Comparison of ENCODE assay signal across 8 cellular contexts in genomic region chr1:171781167-171781875, GRCh38.
DNase-seq lines count a peak whose midpoint lies in the region; ATAC-seq lines count a peak whose summit lies in the region.

A gene with protein sequence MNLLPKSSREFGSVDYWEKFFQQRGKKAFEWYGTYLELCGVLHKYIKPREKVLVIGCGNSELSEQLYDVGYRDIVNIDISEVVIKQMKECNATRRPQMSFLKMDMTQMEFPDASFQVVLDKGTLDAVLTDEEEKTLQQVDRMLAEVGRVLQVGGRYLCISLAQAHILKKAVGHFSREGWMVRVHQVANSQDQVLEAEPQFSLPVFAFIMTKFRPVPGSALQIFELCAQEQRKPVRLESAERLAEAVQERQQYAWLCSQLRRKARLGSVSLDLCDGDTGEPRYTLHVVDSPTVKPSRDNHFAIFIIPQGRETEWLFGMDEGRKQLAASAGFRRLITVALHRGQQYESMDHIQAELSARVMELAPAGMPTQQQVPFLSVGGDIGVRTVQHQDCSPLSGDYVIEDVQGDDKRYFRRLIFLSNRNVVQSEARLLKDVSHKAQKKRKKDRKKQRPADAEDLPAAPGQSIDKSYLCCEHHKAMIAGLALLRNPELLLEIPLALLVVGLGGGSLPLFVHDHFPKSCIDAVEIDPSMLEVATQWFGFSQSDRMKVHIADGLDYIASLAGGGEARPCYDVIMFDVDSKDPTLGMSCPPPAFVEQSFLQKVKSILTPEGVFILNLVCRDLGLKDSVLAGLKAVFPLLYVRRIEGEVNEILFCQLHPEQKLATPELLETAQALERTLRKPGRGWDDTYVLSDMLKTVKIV (plus strand): TSS chr1:171781660. CDS start chr1:171781968, 308 bp downstream.

- ATAC-seq in GM19372 (IDR thresholded peaks at IDR 0.05; ENCODE audit: low read depth, unreplicated experiment) (peak; percentile 96), HG03558 (IDR thresholded peaks at IDR 0.05; ENCODE audit: extremely low read depth, unreplicated experiment) (peak; percentile 94)

- peak; percentile 80 to 100 (median 98) for DNase-seq in C1 segment of cervical spinal cord (lab: John Stamatoyannopoulos, UW)
- DNase-seq in NCI-H748 treated with DMSO at 0.1 percent for 48 hours (lab: John Stamatoyannopoulos, UW) = peak; percentile 89
- DNase-seq in activated CD4-positive, alpha-beta T cell treated with anti-CD3 and anti-CD28 coated beads, Interleukin-2, amount 50 U/mL, for 24 hours (ENCODE audit: low read depth in 1 of 2, low spot score in 1 of 2) = peak; percentile 93 to 98
- DNase-seq in dedifferentiated amniotic fluid mesenchymal stem cell (ENCODE audit: extremely low spot score) = peak; percentile 99
- peak; percentile 100 for DNase-seq in left kidney (ENCODE audit: low read depth, low spot score)
- DNase-seq in stimulated activated CD4-positive, alpha-beta T cell treated with anti-CD3 and anti-CD28 coated beads, Interleukin-2, amount 100 ng/mL, for 24 hours = peak; percentile 97 to 98

Comparison
In these comparisons a context has a peak if more than half of its experiments do, and no peak if none do; other contexts are left out.
1. Peak in every context shown above with its lines: DNase-seq and ATAC-seq.